In the genomic region with DNA sequence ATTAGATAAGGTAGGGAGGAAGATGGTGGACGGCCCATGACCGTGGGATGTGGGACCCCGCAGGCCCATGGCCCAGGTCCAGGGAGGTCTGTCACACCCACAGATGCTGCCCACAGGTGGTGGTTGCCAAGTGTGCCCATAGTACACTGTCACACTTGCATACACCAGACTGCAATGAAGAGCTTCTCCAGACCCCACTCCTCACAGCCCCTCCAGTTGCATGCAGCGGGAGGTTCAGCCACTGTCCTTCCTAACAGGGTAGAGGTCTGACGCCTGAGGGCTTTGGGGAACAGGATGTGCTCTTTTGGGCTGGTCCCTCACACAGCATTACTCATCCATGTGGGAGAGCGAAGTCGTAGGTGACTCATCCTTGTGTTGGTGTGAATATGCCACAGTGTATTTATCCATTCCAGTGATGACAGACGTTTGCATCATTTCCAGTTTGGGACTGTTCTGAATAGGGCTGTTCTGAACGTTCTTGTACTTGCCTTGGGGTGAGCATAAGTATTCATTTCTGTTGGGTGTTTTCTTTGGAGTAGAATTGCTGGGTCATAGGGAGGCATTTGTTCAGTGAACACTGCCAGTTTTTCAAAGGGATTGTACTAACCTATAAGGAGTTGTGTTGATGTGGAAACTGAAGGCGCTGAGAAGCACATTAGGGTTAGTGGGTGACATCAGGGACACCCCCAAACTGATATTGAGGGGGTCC, we compare ENCODE assay signal across 8 cellular contexts. TPM values are rescaled to one million over a fixed set of nuclear protein-coding genes. Genes with fewer than 3 reads are reported as not detected.
DNase-seq lines count a peak whose midpoint lies in the region; ATAC-seq and TF ChIP-seq lines count a peak whose summit lies in the region.

No MANE protein-coding gene starts in this region.

- TF ChIP-seq CTCF in HCT116 (IDR thresholded peaks at IDR 0.05 in 2 of 3, conservative IDR thresholded peaks at IDR 0.05 in 1 of 3; ENCODE audit: borderline replicate concordance in 1 of 3, insufficient read depth in 1 of 3, low read depth in 2 of 3, low read length in 2 of 3), result no peak
- no peak for TF ChIP-seq CTCF in astrocyte of the cerebellum (IDR thresholded peaks at IDR 0.05; ENCODE audit: low read depth, low read length, missing control alignments)

- H3K27ac ChIP-seq in HCT116 (ENCODE audit: low read depth, low read length), result peak overlapping the region; percentile 60

- CTCF ChIA-PET in HCT116 (lab: Charles Lee), result interaction anchor here (2.3 kb wide), 1 partner anchor 9 kb away, joined by 14 read pairs; a partner anchor contains a TSS

- peak; percentile 30 for TF ChIP-seq RAD21 in HCT116 (IDR thresholded peaks at IDR 0.05; ENCODE audit: low read depth)

- peak overlapping the region; percentile 28 for H2AFZ ChIP-seq in HCT116 (ENCODE audit: low read depth, low read length, poor library complexity, severe bottlenecking)

- H3K36me3 ChIP-seq in HCT116 (ENCODE audit: control insufficient read depth in 1 of 2, insufficient read depth in 2 of 2, low read length in 2 of 2), result no peaks in the 10 kb centered on the region

- no peaks in the 10 kb centered on the region for H3K9me2 ChIP-seq in HCT116 (ENCODE audit: insufficient read depth)

- no peaks in the 10 kb centered on the region for H3K9me3 ChIP-seq in HCT116 (ENCODE audit: control insufficient read depth in 1 of 2, insufficient read depth in 1 of 2, low read depth in 1 of 2, low read length in 2 of 2)

- TF ChIP-seq POLR2A in HCT116 (IDR thresholded peaks at IDR 0.05; ENCODE audit: borderline replicate concordance, extremely low read depth, insufficient read depth, insufficient read length), result no peak

- RAD21 ChIA-PET in HCT116 (lab: Charles Lee; ENCODE audit: low non-redundant PET in 1 of 2, low total read pairs in 2 of 2, uncharacterized antibody in 2 of 2, unreplicated experiment in 2 of 2), result no interaction called here

- peak overlapping the region; percentile 12 to 42 for H3K4me3 ChIP-seq in HCT116 (replicated peaks in 1 of 2; ENCODE audit: low read depth in 1 of 2, low read length in 2 of 2)
- H3K4me3 ChIP-seq in astrocyte of the cerebellum (ENCODE audit: low read depth, low read length), result no peak overlapping the region

- peak overlapping the region; percentile 36 for H3K9ac ChIP-seq in HCT116 (ENCODE audit: low read length)

- in situ Hi-C loops in astrocyte of the cerebellum (cut with HindIII; ENCODE audit: low sequenced_read_pairs), result no loop called here

- H4K20me1 ChIP-seq in HCT116 (ENCODE audit: insufficient read depth), result no peaks in the 10 kb centered on the region

- DNase-seq in AG20443 (ENCODE audit: low spot score), result peak; percentile 96
- DNase-seq in HCT116 (ENCODE audit: low read depth, low spot score), result peak; percentile 94
- DNase-seq in SIG-M5 (lab: John Stamatoyannopoulos, UW), result peak; percentile 97
- DNase-seq in astrocyte of the cerebellum (ENCODE audit: low read depth), result peak; percentile 96
- no peak for DNase-seq in left colon
- DNase-seq in stimulated activated CD8-positive, alpha-beta memory T cell treated with anti-CD3 and anti-CD28 coated beads, Interleukin-2, amount 100 ng/mL, for 48 hours (ENCODE audit: low read depth in 2 of 2), result peak; percentile 16 to 44
- no peak for DNase-seq in KG1 (lab: John Stamatoyannopoulos, UW)
- DNase-seq in iPS-NIHi11 (ENCODE audit: low spot score), result no peak

- no peaks in the 10 kb centered on the region for H3K27me3 ChIP-seq in HCT116 (ENCODE audit: insufficient read depth, low read length)

- no TSS peak for BruUV-seq in HCT116 (replicated peaks; lab: Mats Ljungman, UMichigan)

- H3K4me2 ChIP-seq in HCT116 (ENCODE audit: low read length), result peak overlapping the region; percentile 83

- no peaks in the 10 kb centered on the region for H3K79me2 ChIP-seq in HCT116 (ENCODE audit: insufficient read depth, low read length)

- ATAC-seq in HCT116, result peak; percentile 91
- peak; percentile 38 for ATAC-seq in left colon

- POLR2A ChIA-PET in HCT116 (lab: Charles Lee), result interaction anchor here (1.3 to 1.9 kb wide), 2 partner anchors 10 to 12 kb away, joined by 4 to 9 read pairs; a partner anchor contains a TSS

- peaks cover 39 to 67% of the 10 kb centered on the region in 2 experiments for H3K4me1 ChIP-seq in HCT116 (ENCODE audit: control insufficient read depth in 1 of 2, insufficient read depth in 2 of 2, low read length in 2 of 2)

- intact Hi-C loops in HCT116 (cut with micrococcal nuclease) (loop anchor here (1.0 kb wide), 1 partner anchor 14 kb away; no protein-coding TSS in a partner anchor), left colon (cut with DNase I, micrococcal nuclease) (no loop called here)

TF ChIP-seq in HCT116, 20 proteins besides CTCF, POLR2A, EP300 and RAD21 (continues in another document):
- TF ChIP-seq SIN3A (IDR thresholded peaks at IDR 0.05; ENCODE audit: low read depth) (peak; percentile 78), TCF7L2 (IDR thresholded peaks at IDR 0.05; ENCODE audit: borderline replicate concordance, extremely low read depth, insufficient read depth, insufficient read length) (peak; percentile 59), EZH2 (IDR thresholded peaks at IDR 0.05) (no peak), CEBPB (IDR thresholded peaks at IDR 0.05; ENCODE audit: low read depth) (peak; percentile 98), FOSL1 (IDR thresholded peaks at IDR 0.05; ENCODE audit: low read depth) (peak; percentile 98), JUND (IDR thresholded peaks at IDR 0.05) (peak; percentile 99), EZH2phosphoT487 (IDR thresholded peaks at IDR 0.05; ENCODE audit: borderline replicate concordance) (no peak), ELF1 (IDR thresholded peaks at IDR 0.05; ENCODE audit: borderline replicate concordance, low read depth) (no peak), ZFX (IDR thresholded peaks at IDR 0.05) (no peak), YY1 (IDR thresholded peaks at IDR 0.05; ENCODE audit: extremely low read depth, insufficient replicate concordance, low read depth, low read length) (peak; percentile 16), SP1 (IDR thresholded peaks at IDR 0.05; ENCODE audit: low read depth) (peak; percentile 97), CBX3 (IDR thresholded peaks at IDR 0.05; ENCODE audit: low read depth) (peak; percentile 83; the same call in 1 of the 2 replicates), POLR2AphosphoS5 (IDR thresholded peaks at IDR 0.05; ENCODE audit: low read depth, low read length) (peak; percentile 73), ZNF274 (IDR thresholded peaks at IDR 0.05; ENCODE audit: low read depth, low read length) (no peak), SRF (IDR thresholded peaks at IDR 0.05; ENCODE audit: low read depth) (peak; percentile 96)
- TF ChIP-seq, protein P1, sequence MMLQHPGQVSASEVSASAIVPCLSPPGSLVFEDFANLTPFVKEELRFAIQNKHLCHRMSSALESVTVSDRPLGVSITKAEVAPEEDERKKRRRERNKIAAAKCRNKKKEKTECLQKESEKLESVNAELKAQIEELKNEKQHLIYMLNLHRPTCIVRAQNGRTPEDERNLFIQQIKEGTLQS (IDR thresholded peaks at IDR 0.05), result no peak; the same call in 1 of the 2 replicates
- TF ChIP-seq, protein P2, sequence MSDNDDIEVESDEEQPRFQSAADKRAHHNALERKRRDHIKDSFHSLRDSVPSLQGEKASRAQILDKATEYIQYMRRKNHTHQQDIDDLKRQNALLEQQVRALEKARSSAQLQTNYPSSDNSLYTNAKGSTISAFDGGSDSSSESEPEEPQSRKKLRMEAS (IDR thresholded peaks at IDR 0.05), result peak; percentile 85
- TF ChIP-seq, protein P3, sequence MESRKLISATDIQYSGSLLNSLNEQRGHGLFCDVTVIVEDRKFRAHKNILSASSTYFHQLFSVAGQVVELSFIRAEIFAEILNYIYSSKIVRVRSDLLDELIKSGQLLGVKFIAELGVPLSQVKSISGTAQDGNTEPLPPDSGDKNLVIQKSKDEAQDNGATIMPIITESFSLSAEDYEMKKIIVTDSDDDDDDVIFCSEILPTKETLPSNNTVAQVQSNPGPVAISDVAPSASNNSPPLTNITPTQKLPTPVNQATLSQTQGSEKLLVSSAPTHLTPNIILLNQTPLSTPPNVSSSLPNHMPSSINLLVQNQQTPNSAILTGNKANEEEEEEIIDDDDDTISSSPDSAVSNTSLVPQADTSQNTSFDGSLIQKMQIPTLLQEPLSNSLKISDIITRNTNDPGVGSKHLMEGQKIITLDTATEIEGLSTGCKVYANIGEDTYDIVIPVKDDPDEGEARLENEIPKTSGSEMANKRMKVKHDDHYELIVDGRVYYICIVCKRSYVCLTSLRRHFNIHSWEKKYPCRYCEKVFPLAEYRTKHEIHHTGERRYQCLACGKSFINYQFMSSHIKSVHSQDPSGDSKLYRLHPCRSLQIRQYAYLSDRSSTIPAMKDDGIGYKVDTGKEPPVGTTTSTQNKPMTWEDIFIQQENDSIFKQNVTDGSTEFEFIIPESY (IDR thresholded peaks at IDR 0.05; ENCODE audit: extremely low read depth, insufficient replicate concordance, low read length), result no peak
- TF ChIP-seq, protein P4, sequence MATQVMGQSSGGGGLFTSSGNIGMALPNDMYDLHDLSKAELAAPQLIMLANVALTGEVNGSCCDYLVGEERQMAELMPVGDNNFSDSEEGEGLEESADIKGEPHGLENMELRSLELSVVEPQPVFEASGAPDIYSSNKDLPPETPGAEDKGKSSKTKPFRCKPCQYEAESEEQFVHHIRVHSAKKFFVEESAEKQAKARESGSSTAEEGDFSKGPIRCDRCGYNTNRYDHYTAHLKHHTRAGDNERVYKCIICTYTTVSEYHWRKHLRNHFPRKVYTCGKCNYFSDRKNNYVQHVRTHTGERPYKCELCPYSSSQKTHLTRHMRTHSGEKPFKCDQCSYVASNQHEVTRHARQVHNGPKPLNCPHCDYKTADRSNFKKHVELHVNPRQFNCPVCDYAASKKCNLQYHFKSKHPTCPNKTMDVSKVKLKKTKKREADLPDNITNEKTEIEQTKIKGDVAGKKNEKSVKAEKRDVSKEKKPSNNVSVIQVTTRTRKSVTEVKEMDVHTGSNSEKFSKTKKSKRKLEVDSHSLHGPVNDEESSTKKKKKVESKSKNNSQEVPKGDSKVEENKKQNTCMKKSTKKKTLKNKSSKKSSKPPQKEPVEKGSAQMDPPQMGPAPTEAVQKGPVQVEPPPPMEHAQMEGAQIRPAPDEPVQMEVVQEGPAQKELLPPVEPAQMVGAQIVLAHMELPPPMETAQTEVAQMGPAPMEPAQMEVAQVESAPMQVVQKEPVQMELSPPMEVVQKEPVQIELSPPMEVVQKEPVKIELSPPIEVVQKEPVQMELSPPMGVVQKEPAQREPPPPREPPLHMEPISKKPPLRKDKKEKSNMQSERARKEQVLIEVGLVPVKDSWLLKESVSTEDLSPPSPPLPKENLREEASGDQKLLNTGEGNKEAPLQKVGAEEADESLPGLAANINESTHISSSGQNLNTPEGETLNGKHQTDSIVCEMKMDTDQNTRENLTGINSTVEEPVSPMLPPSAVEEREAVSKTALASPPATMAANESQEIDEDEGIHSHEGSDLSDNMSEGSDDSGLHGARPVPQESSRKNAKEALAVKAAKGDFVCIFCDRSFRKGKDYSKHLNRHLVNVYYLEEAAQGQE (IDR thresholded peaks at IDR 0.05; ENCODE audit: low read depth), result no peak

RNA-seq across cellular contexts. Expression of a gene that starts 10.1 kb away (rescaled TPM):
- 87.8 TPM for total RNA-seq in HCT116 (2021; ENCODE audit: unreplicated experiment)
- 108 TPM in 2 replicates for polyA plus RNA-seq in HCT116 (2012)
- total RNA-seq in left colon, result 100 to 1,000 TPM; 275 to 329 TPM

RNA-seq across cellular contexts. Expression of a gene that starts 42.3 kb away (rescaled TPM):
- total RNA-seq in HCT116 (2021; ENCODE audit: unreplicated experiment) (89.2 TPM), left colon (100 to 1,000 TPM; 135 to 157 TPM)
- polyA plus RNA-seq in HCT116 (2012), result 85.5 and 101 TPM in 2 replicates

Comparison
In these comparisons a context has a peak if more than half of its experiments do, and no peak if none do; other contexts are left out.
1. DNase-seq: peak in AG20443 (single experiment), HCT116 (single experiment), SIG-M5 (single experiment), astrocyte of the cerebellum (single experiment) and stimulated activated CD8-positive, alpha-beta memory T cell treated with anti-CD3 and anti-CD28 coated beads, Interleukin-2, amount 100 ng/mL, for 48 hours (2 of 2); none in left colon (0 of 2), KG1 (single experiment) and iPS-NIHi11 (single experiment).